In genomic region chr7:37656913-37657530, GRCh38 we compare ENCODE assay signal across 10 cellular contexts. TPM values are rescaled to one million over a fixed set of nuclear protein-coding genes. Genes with fewer than 3 reads are reported as not detected.
DNase-seq lines count a peak whose midpoint lies in the region; ATAC-seq and TF ChIP-seq lines count a peak whose summit lies in the region.
"Had no signal": no experiment of that assay in that cellular context is flagged by ENCODE, and none has a peak within 500 bp of the region (broad histone marks: within the 10 kb centered on the region; RNA-seq: fewer than 3 reads in every experiment).

No MANE protein-coding gene starts in this region.

- no peaks in the 10 kb centered on the region for H3K79me2 ChIP-seq in GM23338 (replicated peaks; ENCODE audit: insufficient read depth)

- no peak overlapping the region for H3K27ac Mint-ChIP-seq in GM23338
- H3K27ac Mint-ChIP-seq in naive thymus-derived CD4-positive, alpha-beta T cell: no peak overlapping the region
- H3K27ac Mint-ChIP-seq: activated naive CD8-positive, alpha-beta T cell had no signal

- H3K4me3 ChIP-seq in GM23338 (no peak overlapping the region), foreskin fibroblast (ENCODE audit: low read depth in 1 of 2, low read length in 2 of 2) (no peak overlapping the region), neuronal stem cell (ENCODE audit: low read length in 2 of 2) (no peak overlapping the region)
- H3K4me3 ChIP-seq in naive thymus-derived CD4-positive, alpha-beta T cell (ENCODE audit: low read length): no peak overlapping the region

- H4K20me1 ChIP-seq in GM23338 (replicated peaks; ENCODE audit: insufficient read depth): no peaks in the 10 kb centered on the region

- H2BK120ac ChIP-seq in neuronal stem cell (ENCODE audit: low read depth, low read length): no peak overlapping the region

- H3K9me2 ChIP-seq in GM23338 (ENCODE audit: insufficient read depth): 0 out of 2 replicates have a peak, but pooled peaks cover 5% of the 10 kb centered on the region

- peak; percentile 73 for ATAC-seq in GM19023 (IDR thresholded peaks at IDR 0.05; ENCODE audit: unreplicated experiment)
- peak; percentile 75 for ATAC-seq in GM23338
- peak; percentile 95 for ATAC-seq in HG03460 (IDR thresholded peaks at IDR 0.05; ENCODE audit: unreplicated experiment)
- peak; percentile 78 for ATAC-seq in naive thymus-derived CD4-positive, alpha-beta T cell

- H3K4me2 ChIP-seq in GM23338: no peak overlapping the region
- no peak overlapping the region for H3K4me2 ChIP-seq in neuronal stem cell (ENCODE audit: insufficient read depth, low read length, poor library complexity, severe bottlenecking)

- H3K9me3 ChIP-seq in naive thymus-derived CD4-positive, alpha-beta T cell (ENCODE audit: control insufficient read depth in 2 of 3, low read length in 3 of 3): no peaks in the 10 kb centered on the region
- no peaks in the 10 kb centered on the region for H3K9me3 ChIP-seq in neuronal stem cell (replicated peaks in 1 of 2; ENCODE audit: control insufficient read depth in 2 of 2, insufficient read depth in 1 of 2, low read depth in 1 of 2, low read length in 2 of 2)

- no CpG with 5 or more reads among the region's 1 CpG for WGBS in neuronal stem cell (ENCODE audit: extremely low coverage in 2 of 2, insufficient read length in 2 of 2, insufficient replicate concordance in 1 of 2), 2 donors

- DNase-seq in GM23338 (ENCODE audit: low spot score): no peak
- no peak for DNase-seq in naive thymus-derived CD4-positive, alpha-beta T cell
- DNase-seq in HuH-7 (ENCODE audit: low spot score): no peak
- DNase-seq in foreskin fibroblast: no peak
- no peak for DNase-seq in neuronal stem cell (ENCODE audit: low spot score)
- no peak for DNase-seq in stimulated activated CD4-positive, alpha-beta T cell treated with anti-CD3 and anti-CD28 coated beads, Interleukin-2, amount 100 ng/mL, for 24 hours
- DNase-seq: effector CD4-positive, alpha-beta T cell had no signal

- intact Hi-C loops in naive thymus-derived CD4-positive, alpha-beta T cell (cut with micrococcal nuclease): no loop called here

- H3K4ac ChIP-seq in neuronal stem cell (ENCODE audit: low read length): no peak overlapping the region

- H2BK15ac ChIP-seq in neuronal stem cell (ENCODE audit: low read length): no peak overlapping the region

- H3K36me3 ChIP-seq in GM23338 (ENCODE audit: insufficient read depth): no peaks in the 10 kb centered on the region
- H3K36me3 ChIP-seq in naive thymus-derived CD4-positive, alpha-beta T cell (ENCODE audit: control insufficient read depth in 2 of 3, insufficient read depth in 3 of 3, low read length in 3 of 3): no peaks in the 10 kb centered on the region
- H3K36me3 ChIP-seq in neuronal stem cell (replicated peaks in 1 of 2; ENCODE audit: control insufficient read depth in 2 of 2, insufficient read depth in 2 of 2, low read length in 2 of 2): no peaks in the 10 kb centered on the region

- no peak overlapping the region for H3K9ac ChIP-seq in neuronal stem cell (ENCODE audit: low read depth, low read length, poor library complexity)

- no peak overlapping the region for H2AFZ ChIP-seq in GM23338
- no peak overlapping the region for H2AFZ ChIP-seq in neuronal stem cell (ENCODE audit: low read length)

- H3K23ac ChIP-seq in neuronal stem cell (ENCODE audit: low read depth, low read length, poor library complexity): no peak overlapping the region

- no peaks in the 10 kb centered on the region for H3K9me3 Mint-ChIP-seq in GM23338
- H3K9me3 Mint-ChIP-seq in naive thymus-derived CD4-positive, alpha-beta T cell: peaks cover 0 to 5% (median 0%) of the 10 kb centered on the region in 11 donors

- no peak overlapping the region for H2BK5ac ChIP-seq in neuronal stem cell (ENCODE audit: low read length)

- H3K18ac ChIP-seq in neuronal stem cell (ENCODE audit: low read length): no peak overlapping the region

- H3K4me1 Mint-ChIP-seq in GM23338: peaks cover 3% of the 10 kb centered on the region; the same call in 1 of the 3 replicates
- H3K4me1 Mint-ChIP-seq in naive thymus-derived CD4-positive, alpha-beta T cell: peaks cover 0 to 16% (median 0%) of the 10 kb centered on the region in 7 donors

- H2BK12ac ChIP-seq in neuronal stem cell (ENCODE audit: low read length): no peak overlapping the region

- no peak overlapping the region for H3K4me3 Mint-ChIP-seq in GM23338
- peak overlapping the region in 1 of 10 donors; percentile 4 for H3K4me3 Mint-ChIP-seq in naive thymus-derived CD4-positive, alpha-beta T cell
- H3K4me3 Mint-ChIP-seq: activated naive CD8-positive, alpha-beta T cell had no signal

- no peak overlapping the region for H4K8ac ChIP-seq in neuronal stem cell (ENCODE audit: low read depth, low read length)

- no peak overlapping the region for H3K14ac ChIP-seq in neuronal stem cell (ENCODE audit: low read length)

- no peak overlapping the region for H3K27ac ChIP-seq in GM23338 (ENCODE audit: low read depth)
- no peak overlapping the region for H3K27ac ChIP-seq in naive thymus-derived CD4-positive, alpha-beta T cell (ENCODE audit: low read depth, low read length)
- H3K27ac ChIP-seq in neuronal stem cell (replicated peaks; ENCODE audit: low read length): no peak overlapping the region

- no peaks in the 10 kb centered on the region for H3K36me3 Mint-ChIP-seq in GM23338 (ENCODE audit: low read depth)
- no peaks in the 10 kb centered on the region for H3K36me3 Mint-ChIP-seq in naive thymus-derived CD4-positive, alpha-beta T cell
- H3K36me3 Mint-ChIP-seq: activated naive CD8-positive, alpha-beta T cell had no signal

- H3F3A ChIP-seq in GM23338 (replicated peaks; ENCODE audit: low read depth): no peaks in the 10 kb centered on the region

- H4K91ac ChIP-seq in neuronal stem cell (ENCODE audit: low read depth, low read length, poor library complexity): no peak overlapping the region

- CTCF ChIA-PET in naive thymus-derived CD4-positive, alpha-beta T cell (lab: Charles Lee): no interaction called here

- H3K4me1 ChIP-seq in GM23338 (ENCODE audit: insufficient read depth): peaks cover 12% of the 10 kb centered on the region; the same call in 1 of the 2 replicates
- no peaks in the 10 kb centered on the region for H3K4me1 ChIP-seq in naive thymus-derived CD4-positive, alpha-beta T cell (ENCODE audit: control insufficient read depth in 2 of 2, insufficient read depth in 2 of 2, low read length in 2 of 2)
- H3K4me1 ChIP-seq in neuronal stem cell (ENCODE audit: control insufficient read depth in 2 of 2, insufficient read depth in 1 of 2, low read depth in 1 of 2, low read length in 2 of 2): no peaks in the 10 kb centered on the region

- H2AK5ac ChIP-seq in neuronal stem cell (ENCODE audit: low read depth, low read length): no peak overlapping the region

- POLR2A ChIA-PET in naive thymus-derived CD4-positive, alpha-beta T cell (lab: Charles Lee): no interaction called here

- H3K27me3 Mint-ChIP-seq in GM23338 (ENCODE audit: insufficient read depth, low read depth, poor library complexity): no peaks in the 10 kb centered on the region
- peaks cover 5 to 14% (median 9%) of the 10 kb centered on the region in 5 donors for H3K27me3 Mint-ChIP-seq in naive thymus-derived CD4-positive, alpha-beta T cell

- TF ChIP-seq CTCF in GM23338 (conservative IDR thresholded peaks at IDR 0.05; ENCODE audit: low read depth in 2 of 2) (no peak), foreskin fibroblast (IDR thresholded peaks at IDR 0.05; ENCODE audit: low read depth, low read length) (no peak)

- no peaks in the 10 kb centered on the region for H3K79me1 ChIP-seq in neuronal stem cell (ENCODE audit: low read depth, low read length)

- no peaks in the 10 kb centered on the region for H3K27me3 ChIP-seq in GM23338 (ENCODE audit: insufficient read depth)
- no peaks in the 10 kb centered on the region for H3K27me3 ChIP-seq in naive thymus-derived CD4-positive, alpha-beta T cell (ENCODE audit: control insufficient read depth in 2 of 2, insufficient read depth in 2 of 2, low read length in 2 of 2)
- no peaks in the 10 kb centered on the region for H3K27me3 ChIP-seq in neuronal stem cell (ENCODE audit: control insufficient read depth in 3 of 3, insufficient read depth in 3 of 3, low read depth in 1 of 3, low read length in 3 of 3)

TF ChIP-seq in GM23338, 12 proteins besides CTCF, POLR2A, EP300 and RAD21 (continues in another document):
- TF ChIP-seq NANOG (IDR thresholded peaks at IDR 0.05; ENCODE audit: borderline replicate concordance) (no peak), EZH2 (IDR thresholded peaks at IDR 0.05; ENCODE audit: low read depth, unreplicated experiment) (no peak), STAT1 (IDR thresholded peaks at IDR 0.05; ENCODE audit: unreplicated experiment) (no peak), JUNB (IDR thresholded peaks at IDR 0.05; ENCODE audit: unreplicated experiment) (no peak), REST (IDR thresholded peaks at IDR 0.05; ENCODE audit: unreplicated experiment) (no peak)

RNA-seq across cellular contexts. Expression of gene GPR141, which starts 26.5 kb away (rescaled TPM):
- total RNA-seq in GM23338 (2014; rRNA removed; shearing (Covaris generic)): 0.80 TPM in 1 of 2 replicates, not detected in the other
- not detected in 2 replicates for polyA plus RNA-seq in GM23338 (2016; fragmentation: Nextera tagmentation; extraction: Ambion mirVana)
- 10 to 100 TPM in 1 of 5 experiments, 1 to 10 TPM in 1, under 1 TPM in 1, not detected in 2; 0.38 to 16.4 (median 1.1) TPM for total RNA-seq in naive thymus-derived CD4-positive, alpha-beta T cell
- polyA plus RNA-seq in naive thymus-derived CD4-positive, alpha-beta T cell: not detected
- not detected for polyA plus RNA-seq in neuronal stem cell (2013, experiment 1 of 2)
- not detected for polyA plus RNA-seq in neuronal stem cell (2013, experiment 2 of 2)
